10 cellular contexts compared by ENCODE assay signal in genomic region chr20:44615169-44615791, GRCh38. TPM values are rescaled to one million over a fixed set of nuclear protein-coding genes. Genes with fewer than 3 reads are reported as not detected.
DNase-seq lines count a peak whose midpoint lies in the region; FAIRE-seq and TF ChIP-seq lines count a peak whose summit lies in the region.
"Had no signal": no experiment of that assay in that cellular context is flagged by ENCODE, and none has a peak within 500 bp of the region (broad histone marks: within the 10 kb centered on the region; RNA-seq: fewer than 3 reads in every experiment).

No MANE protein-coding gene starts in this region.

- H3K4me1 ChIP-seq in kidney (ENCODE audit: control insufficient read depth in 1 of 2, insufficient read depth in 1 of 2, low read depth in 1 of 2, low read length in 2 of 2) (peaks cover 12 to 17% of the 10 kb centered on the region in 2 donors), stomach (peaks cover 30 to 70% (median 41%) of the 10 kb centered on the region in 4 donors)

- H3K27ac ChIP-seq in angular gyrus (ENCODE audit: low read depth, low read length) (peak overlapping the region; percentile 98), kidney (ENCODE audit: low read depth in 2 of 2, low read length in 2 of 2) (peak overlapping the region in 1 of 2 donors; percentile 13), stomach (peak overlapping the region in 4 of 5 donors; percentile 54 to 71 (median 66))

- no peaks in the 10 kb centered on the region for H3K9me3 Mint-ChIP-seq in IgD-negative memory B cell

- no peak overlapping the region for H3K9ac ChIP-seq in kidney (ENCODE audit: low read length in 2 of 2)

- no peak for TF ChIP-seq POLR2A in stomach (IDR thresholded peaks at IDR 0.05)

- no peak for TF ChIP-seq CTCF in kidney (IDR thresholded peaks at IDR 0.05; ENCODE audit: borderline replicate concordance, extremely low read depth, insufficient read depth)
- TF ChIP-seq CTCF in stomach (IDR thresholded peaks at IDR 0.05) = no peak

- H3K4me3 ChIP-seq in kidney (ENCODE audit: low read length in 2 of 2) = no peak overlapping the region
- no peak overlapping the region for H3K4me3 ChIP-seq in stomach
- H3K4me3 ChIP-seq: left lung had no signal

- peaks cover 6 to 31% of the 10 kb centered on the region in 2 donors for H3K36me3 ChIP-seq in kidney (ENCODE audit: control insufficient read depth in 1 of 2, insufficient read depth in 2 of 2, low read length in 2 of 2)
- H3K36me3 ChIP-seq in stomach = peaks cover 50 to 72% (median 71%) of the 10 kb centered on the region in 4 donors

- H3K9me3 ChIP-seq in kidney (ENCODE audit: control insufficient read depth in 1 of 2, low read length in 2 of 2) (no peaks in the 10 kb centered on the region), stomach (no peaks in the 10 kb centered on the region)
- H3K9me3 ChIP-seq: left lung had no signal

- H3K4me1 Mint-ChIP-seq in IgD-negative memory B cell = peaks cover 17 to 38% (median 32%) of the 10 kb centered on the region in 3 donors

- intact Hi-C loops in kidney (cut with DNase I) = loop anchor here (10.0 kb wide), 1 partner anchor 230 kb away; no protein-coding TSS in a partner anchor
- intact Hi-C loops in stomach (cut with DNase I; ENCODE audit: low total_unique reads) = loop anchor here (10.0 kb wide), 2 partner anchors 230 to 400 kb away; partner anchors contain the start of gene OSER1

- no peak for FAIRE-seq in kidney (lab: Jason Lieb, UNC)

- no peaks in the 10 kb centered on the region for H3K27me3 ChIP-seq in stomach
- H3K27me3 ChIP-seq: left lung had no signal

- 45 to 64% (median 58%) methylated on average over 8 to 10 of the region's 10 CpGs for WGBS in stomach, 5 donors

- peak overlapping the region; percentile 48 to 95 (median 81) for H3K27ac Mint-ChIP-seq in IgD-negative memory B cell

- DNase-seq in kidney = peak; percentile 72
- DNase-seq in stomach = no peak
- DNase-seq in NCI-H2171 treated with DMSO at 0.1 percent for 48 hours (lab: John Stamatoyannopoulos, UW) = no peak
- no peak for DNase-seq in H4 (ENCODE audit: low spot score)
- no peak for DNase-seq in SW480 (ENCODE audit: low spot score)
- DNase-seq in NCI-H524 (lab: John Stamatoyannopoulos, UW) = no peak
- DNase-seq: left lung, NCI-H1092 treated with DMSO at 0.1 percent for 48 hours had no signal

- no peaks in the 10 kb centered on the region for H3K27me3 Mint-ChIP-seq in IgD-negative memory B cell

- TF ChIP-seq EP300 in stomach (IDR thresholded peaks at IDR 0.05) = no peak

- H3K4me3 Mint-ChIP-seq in IgD-negative memory B cell = peak overlapping the region in 3 of 4 donors; percentile 36 to 71 (median 68)

- peaks cover 14% of the 10 kb centered on the region for H3K36me3 Mint-ChIP-seq in IgD-negative memory B cell

RNA-seq across cellular contexts. Expression of gene PKIG, which starts 32.9 kb away (rescaled TPM):
- 63.3 TPM for polyA plus RNA-seq in IgD-negative memory B cell
- 71.1 TPM for total RNA-seq in kidney
- 150 TPM for polyA plus RNA-seq in kidney (ENCODE audit: insufficient read depth, low read depth, low replicate concordance)
- total RNA-seq in stomach = 100 to 1,000 TPM in 1 of 5 donors, 10 to 100 TPM in 4; 17.4 to 113 (median 41.7) TPM
- polyA plus RNA-seq in stomach = 100 to 1,000 TPM in 1 of 3 donors, 10 to 100 TPM in 2; 52.0 to 124 (median 86.9) TPM
- total RNA-seq in H4 (2014; rRNA removed; shearing (Covaris generic)) = 73.8 and 77.3 TPM in 2 replicates

RNA-seq across cellular contexts. Expression of gene ADA, which starts 36.2 kb away (rescaled TPM):
- polyA plus RNA-seq in IgD-negative memory B cell = 10.5 TPM
- total RNA-seq in kidney = 6.5 TPM
- polyA plus RNA-seq in kidney (ENCODE audit: insufficient read depth, low read depth, low replicate concordance) = 3.1 TPM
- 100 to 1,000 TPM in 1 of 5 donors, 10 to 100 TPM in 3, 1 to 10 TPM in 1; 2.3 to 165 (median 22.3) TPM for total RNA-seq in stomach
- polyA plus RNA-seq in stomach = 10 to 100 TPM; 27.9 to 81.0 (median 53.1) TPM
- 7.9 and 11.3 TPM in 2 replicates for total RNA-seq in H4 (2014; rRNA removed; shearing (Covaris generic))
